ENCODE assay signal across 16 cellular contexts in genomic region chr1:218760601-218761570, GRCh38.
"Had no signal": no experiment of that assay in that cellular context is flagged by ENCODE, and none has a peak within 500 bp of the region (broad histone marks: within the 10 kb centered on the region; RNA-seq: fewer than 3 reads in every experiment).

No MANE protein-coding gene starts in this region.

- H3K27me3 ChIP-seq: breast epithelium, pancreas had no signal

- H3K4me3 ChIP-seq: breast epithelium, lower lobe of right lung, pancreas had no signal

- ATAC-seq: activated CD4-positive, CD25-positive, alpha-beta regulatory T cell treated with anti-CD3 and anti-CD28 coated beads, Interleukin-2, amount 50 U/mL, for 24 hours; activated CD8-positive, alpha-beta T cell treated with anti-CD3 and anti-CD28 coated beads, Interleukin-2, amount 10 ng/mL, durations not matched to agents 7 days and 5 days; activated T-cell treated with anti-CD3 and anti-CD28 coated beads, Interleukin-2, amount 50 U/mL, for 4 hours; lower lobe of right lung; natural killer cell; pancreas; sciatic nerve had no signal

- H3K9me3 ChIP-seq: breast epithelium, lower lobe of right lung, pancreas had no signal

- H3K4me1 ChIP-seq: breast epithelium, lower lobe of right lung, pancreas had no signal

- DNase-seq: activated CD4-positive, alpha-beta T cell treated with anti-CD3 and anti-CD28 coated beads, Interleukin-2, amount 10 ng/mL, durations not matched to agents 7 days and 5 days; activated CD8-positive, alpha-beta T cell treated with anti-CD3 and anti-CD28 coated beads, Interleukin-2, amount 10 ng/mL, durations not matched to agents 7 days and 5 days; activated naive CD4-positive, alpha-beta T cell treated with anti-CD3 and anti-CD28 coated beads for 36 hours; activated T-cell treated with anti-CD3 and anti-CD28 coated beads, Interleukin-2, amount 50 U/mL, for 4 hours; anterior cingulate cortex; cerebellar nuclear complex; effector CD8-positive, alpha-beta T cell; hypothalamus; lower lobe of right lung; natural killer cell; pancreas; stimulated activated naive CD4-positive, alpha-beta T cell; T1000 had no signal

- H3K27ac ChIP-seq: breast epithelium, lower lobe of right lung, pancreas had no signal

- H3K36me3 ChIP-seq: breast epithelium, lower lobe of right lung, pancreas had no signal
